ENCODE assay signal across 12 cellular contexts in genomic region chr14:69355155-69355954, GRCh38. TPM values are rescaled to one million over a fixed set of nuclear protein-coding genes. Genes with fewer than 3 reads are reported as not detected.
DNase-seq lines count a peak whose midpoint lies in the region; ATAC-seq, FAIRE-seq and TF ChIP-seq lines count a peak whose summit lies in the region.
"Had no signal": no experiment of that assay in that cellular context is flagged by ENCODE, and none has a peak within 500 bp of the region (broad histone marks: within the 10 kb centered on the region; RNA-seq: fewer than 3 reads in every experiment).

No MANE protein-coding gene starts in this region.

- H3K36me3 ChIP-seq in muscle layer of duodenum (ENCODE audit: control insufficient read depth in 1 of 2, insufficient read depth in 2 of 2, low read length in 2 of 2) = no peaks in the 10 kb centered on the region
- H3K36me3 ChIP-seq: cardiac muscle cell, Peyer's patch had no signal

- no peaks in the 10 kb centered on the region for H3K36me3 Mint-ChIP-seq in activated T-helper 17 cell treated with anti-CD3 and anti-CD28 coated beads, Interleukin-2, amount 50 U/mL, for 72 hours (ENCODE audit: low read depth)

- H3K27ac ChIP-seq in AG04450 (ENCODE audit: low read depth, low read length) (peak overlapping the region; percentile 39), muscle layer of duodenum (ENCODE audit: low read length) (peak overlapping the region; percentile 28)
- H3K27ac ChIP-seq: cardiac muscle cell had no signal

- no peak for ATAC-seq in activated T-helper 17 cell treated with anti-CD3 and anti-CD28 coated beads, Interleukin-2, amount 50 U/mL, for 72 hours (replicated peaks)
- ATAC-seq in HG02840 (IDR thresholded peaks at IDR 0.05; ENCODE audit: low FRiP score, unreplicated experiment) (no peak), HG03521 (IDR thresholded peaks at IDR 0.05; ENCODE audit: unreplicated experiment) (no peak)

- H3K9me3 Mint-ChIP-seq in activated T-helper 17 cell treated with anti-CD3 and anti-CD28 coated beads, Interleukin-2, amount 50 U/mL, for 72 hours = no peaks in the 10 kb centered on the region

- no peak for TF ChIP-seq CTCF in AG04450 (IDR thresholded peaks at IDR 0.05; ENCODE audit: low read depth, low read length)

- peaks cover 0 to 8% of the 10 kb centered on the region in 2 donors for H3K4me1 ChIP-seq in muscle layer of duodenum (ENCODE audit: control insufficient read depth in 1 of 2, insufficient read depth in 2 of 2, low read length in 2 of 2)

- no peak for DNase-seq in AG04450 (ENCODE audit: low read depth, low spot score)
- DNase-seq in GM19239 (ENCODE audit: insufficient read length, low spot score) = no peak
- DNase-seq in stimulated activated CD4-positive, alpha-beta T cell treated with anti-CD3 and anti-CD28 coated beads, Interleukin-12 subunit alpha, Interleukin-12 subunit beta, amount 100 ng/mL, for 4 hours = no peak
- no peak for DNase-seq in islet precursor cell
- DNase-seq: foreskin melanocyte, NCI-H1105 treated with DMSO at 0.1 percent for 48 hours had no signal

- CTCF ChIA-PET in AG04450 (lab: Charles Lee) = interaction anchor here (0.8 to 1.0 kb wide), 2 partner anchors 112 to 113 kb away, joined by 3 read pairs; no protein-coding TSS in a partner anchor

- FAIRE-seq in GM19239 (lab: Jason Lieb, UNC) = peak; percentile 60

- POLR2A ChIA-PET in AG04450 (lab: Yijun Ruan, JAX) = no interaction called here

- H3K4me3 Mint-ChIP-seq in activated T-helper 17 cell treated with anti-CD3 and anti-CD28 coated beads, Interleukin-2, amount 50 U/mL, for 72 hours = peak overlapping the region; percentile 82

- H3K27me3 ChIP-seq in AG04450 (ENCODE audit: control insufficient read depth, insufficient read depth, low read length) = peaks cover 17% of the 10 kb centered on the region
- H3K27me3 ChIP-seq in muscle layer of duodenum (ENCODE audit: low read depth, low read length) = no peaks in the 10 kb centered on the region
- H3K27me3 ChIP-seq: cardiac muscle cell, Peyer's patch had no signal

- peak overlapping the region; percentile 93 for H3K27ac Mint-ChIP-seq in activated T-helper 17 cell treated with anti-CD3 and anti-CD28 coated beads, Interleukin-2, amount 50 U/mL, for 72 hours

- H3K9me3 ChIP-seq in AG04450 (ENCODE audit: control insufficient read depth, insufficient read depth, low read length) (no peaks in the 10 kb centered on the region; the same call in 1 of the 2 replicates), muscle layer of duodenum (ENCODE audit: control insufficient read depth in 1 of 2, low read length in 2 of 2) (no peaks in the 10 kb centered on the region)
- H3K9me3 ChIP-seq: Peyer's patch had no signal

- H3K4me3 ChIP-seq in AG04450 (ENCODE audit: low read depth, low read length) = no peak overlapping the region
- H3K4me3 ChIP-seq in muscle layer of duodenum (ENCODE audit: low read depth in 1 of 2, low read length in 2 of 2) = no peak overlapping the region
- H3K4me3 ChIP-seq: cardiac muscle cell had no signal

- H3K4me1 Mint-ChIP-seq in activated T-helper 17 cell treated with anti-CD3 and anti-CD28 coated beads, Interleukin-2, amount 50 U/mL, for 72 hours = peaks cover 25% of the 10 kb centered on the region

- H3K27me3 Mint-ChIP-seq in activated T-helper 17 cell treated with anti-CD3 and anti-CD28 coated beads, Interleukin-2, amount 50 U/mL, for 72 hours = no peaks in the 10 kb centered on the region

RNA-seq across cellular contexts. Expression of gene ERH, which starts 42.7 kb away (rescaled TPM):
- 110 and 164 TPM in 2 replicates for polyA plus RNA-seq in AG04450 (2011; rRNA removed)
- 115 and 148 TPM in 2 replicates for polyA minus RNA-seq in AG04450 (2011; rRNA and poly(A)+ RNA removed)
- 100 to 1,000 TPM; 198 to 374 TPM for total RNA-seq in activated T-helper 17 cell treated with anti-CD3 and anti-CD28 coated beads, Interleukin-2, amount 50 U/mL, for 72 hours

RNA-seq across cellular contexts. Expression of gene SLC39A9, which starts 43.1 kb away (rescaled TPM):
- polyA plus RNA-seq in AG04450 (2011; rRNA removed) = 69.5 and 82.2 TPM in 2 replicates
- 173 and 176 TPM in 2 replicates for polyA minus RNA-seq in AG04450 (2011; rRNA and poly(A)+ RNA removed)
- 10 to 100 TPM; 43.9 to 61.1 TPM for total RNA-seq in activated T-helper 17 cell treated with anti-CD3 and anti-CD28 coated beads, Interleukin-2, amount 50 U/mL, for 72 hours
